Comparison of ENCODE assay signal across 8 cellular contexts in genomic region chrX:153981771-153982533, GRCh38. TPM values are rescaled to one million over a fixed set of nuclear protein-coding genes. Genes with fewer than 3 reads are reported as not detected.
DNase-seq lines count a peak whose midpoint lies in the region; ATAC-seq and TF ChIP-seq lines count a peak whose summit lies in the region.

No MANE protein-coding gene starts in this region.

- H3K27me3 ChIP-seq in CD4-positive, CD25-positive, alpha-beta regulatory T cell (ENCODE audit: control insufficient read depth, insufficient read depth, low read length), result no peaks in the 10 kb centered on the region
- no peaks in the 10 kb centered on the region for H3K27me3 ChIP-seq in PC-9 (ENCODE audit: insufficient read depth, low read depth)

- no peaks in the 10 kb centered on the region for H3K9me2 ChIP-seq in PC-9 (ENCODE audit: insufficient read depth)

- H3K4me1 Mint-ChIP-seq in CD4-positive, CD25-positive, alpha-beta regulatory T cell, result peaks cover 1 to 57% (median 12%) of the 10 kb centered on the region in 4 donors
- H3K4me1 Mint-ChIP-seq in osteocyte (ENCODE audit: unreplicated experiment), result peaks cover 16% of the 10 kb centered on the region

- BruUV-seq in PC-9 (replicated peaks; lab: Mats Ljungman, UMichigan), result no TSS peak

- no peaks in the 10 kb centered on the region for H3K36me3 ChIP-seq in CD4-positive, CD25-positive, alpha-beta regulatory T cell (ENCODE audit: control insufficient read depth, insufficient read depth, low read length)
- H3K36me3 ChIP-seq in PC-9 (ENCODE audit: low read depth), result no peaks in the 10 kb centered on the region

- H3K4me1 ChIP-seq in CD4-positive, CD25-positive, alpha-beta regulatory T cell (ENCODE audit: control insufficient read depth, insufficient read depth, low read length, poor library complexity, severe bottlenecking), result peaks cover 47% of the 10 kb centered on the region
- H3K4me1 ChIP-seq in PC-9 (replicated peaks; ENCODE audit: insufficient read depth), result no peaks in the 10 kb centered on the region

- H3K4me2 ChIP-seq in PC-9, result no peak overlapping the region

- no peak overlapping the region for H2AFZ ChIP-seq in PC-9

- POLR2A ChIA-PET in PC-9 (lab: Charles Lee; ENCODE audit: unreplicated experiment), result no interaction called here

- TF ChIP-seq CTCF in osteocyte (IDR thresholded peaks at IDR 0.05), result no peak
- TF ChIP-seq CTCF in PC-9 (conservative IDR thresholded peaks at IDR 0.05), result no peak

- ATAC-seq in CD4-positive, CD25-positive, alpha-beta regulatory T cell (ENCODE audit: low read depth in 2 of 2), result peak; percentile 12 to 26
- ATAC-seq in HG02798 (IDR thresholded peaks at IDR 0.05; ENCODE audit: poor library complexity, unreplicated experiment), result no peak

- peaks cover 0 to 1% (median 0%) of the 10 kb centered on the region in 7 donors for H3K9me3 Mint-ChIP-seq in CD4-positive, CD25-positive, alpha-beta regulatory T cell
- H3K9me3 Mint-ChIP-seq in osteocyte (ENCODE audit: unreplicated experiment), result no peaks in the 10 kb centered on the region

- intact Hi-C loops in PC-9 (cut with micrococcal nuclease; ENCODE audit: unreplicated experiment), result no loop called here

- CTCF ChIA-PET in PC-9 (lab: Charles Lee), result no interaction called here

- H3K79me2 ChIP-seq in PC-9 (ENCODE audit: low read depth), result no peaks in the 10 kb centered on the region

- no peaks in the 10 kb centered on the region for H4K20me1 ChIP-seq in PC-9 (ENCODE audit: insufficient read depth)

- H3K9me3 ChIP-seq in CD4-positive, CD25-positive, alpha-beta regulatory T cell (ENCODE audit: control insufficient read depth in 2 of 2, low read length in 2 of 2), result no peaks in the 10 kb centered on the region
- H3K9me3 ChIP-seq in PC-9 (ENCODE audit: insufficient read depth, low read depth), result no peaks in the 10 kb centered on the region

- H3K4me3 Mint-ChIP-seq in CD4-positive, CD25-positive, alpha-beta regulatory T cell, result peak overlapping the region; percentile 74 to 89 (median 84)
- no peak overlapping the region for H3K4me3 Mint-ChIP-seq in osteocyte (ENCODE audit: unreplicated experiment)

- peak overlapping the region; percentile 96 to 99 (median 96) for H3K27ac Mint-ChIP-seq in CD4-positive, CD25-positive, alpha-beta regulatory T cell
- peak overlapping the region; percentile 20 for H3K27ac Mint-ChIP-seq in osteocyte (ENCODE audit: unreplicated experiment)

- H3K27ac ChIP-seq in CD4-positive, CD25-positive, alpha-beta regulatory T cell (ENCODE audit: insufficient read depth, low read length, poor library complexity, severe bottlenecking), result peak overlapping the region; percentile 83
- H3K27ac ChIP-seq in caudate nucleus (ENCODE audit: low read depth, low read length) (peak overlapping the region; percentile 60), PC-9 (no peak overlapping the region)

- no peaks in the 10 kb centered on the region for H3F3A ChIP-seq in PC-9 (ENCODE audit: insufficient read depth, low read depth)

- DNase-seq in CD4-positive, CD25-positive, alpha-beta regulatory T cell, result peak; percentile 44 to 82 (median 51)
- DNase-seq in T-helper 1 cell, result peak; percentile 22 to 88 (median 47)
- no peak for DNase-seq in caudate nucleus (lab: John Stamatoyannopoulos, UW)
- DNase-seq in osteocyte (ENCODE audit: extremely low spot score, unreplicated experiment), result no peak
- no peak for DNase-seq in PC-9
- no peak for DNase-seq in NCI-H1092 treated with DMSO at 0.1 percent for 48 hours (lab: John Stamatoyannopoulos, UW)
- no peak for DNase-seq in COLO668 (lab: John Stamatoyannopoulos, UW; ENCODE audit: unreplicated experiment)

- no peaks in the 10 kb centered on the region for H3K36me3 Mint-ChIP-seq in CD4-positive, CD25-positive, alpha-beta regulatory T cell
- H3K36me3 Mint-ChIP-seq in osteocyte (ENCODE audit: unreplicated experiment), result peaks cover 7% of the 10 kb centered on the region

- H3K27me3 Mint-ChIP-seq in CD4-positive, CD25-positive, alpha-beta regulatory T cell, result no peaks in the 10 kb centered on the region
- no peaks in the 10 kb centered on the region for H3K27me3 Mint-ChIP-seq in osteocyte (ENCODE audit: unreplicated experiment)

- peak overlapping the region; percentile 53 for H3K4me3 ChIP-seq in CD4-positive, CD25-positive, alpha-beta regulatory T cell (ENCODE audit: low read depth, low read length)
- H3K4me3 ChIP-seq in PC-9, result no peak overlapping the region

RNA-seq across cellular contexts. Expression of gene TMEM187, which starts 9.4 kb away (rescaled TPM):
- 6.0 TPM for total RNA-seq in CD4-positive, CD25-positive, alpha-beta regulatory T cell
- 10 to 100 TPM; 16.1 to 21.0 (median 17.7) TPM for polyA plus RNA-seq in CD4-positive, CD25-positive, alpha-beta regulatory T cell
- total RNA-seq in osteocyte (19.2 and 19.3 TPM in 2 replicates), PC-9 (2021) (20.1 and 30.8 TPM in 2 replicates)

RNA-seq across cellular contexts. Expression of gene HCFC1, which starts 10.3 kb away (rescaled TPM):
- total RNA-seq in CD4-positive, CD25-positive, alpha-beta regulatory T cell, result 71.6 TPM
- polyA plus RNA-seq in CD4-positive, CD25-positive, alpha-beta regulatory T cell, result 1 to 10 TPM; 3.0 to 4.3 (median 3.6) TPM
- 73.7 and 74.8 TPM in 2 replicates for total RNA-seq in osteocyte
- total RNA-seq in PC-9 (2021), result 67.1 and 79.9 TPM in 2 replicates

RNA-seq across cellular contexts. Expression of gene RENBP, which starts 37.5 kb away (rescaled TPM):
- total RNA-seq in CD4-positive, CD25-positive, alpha-beta regulatory T cell, result 15.3 TPM
- 1 to 10 TPM in 2 of 4 donors, under 1 TPM in 2; 0.62 to 1.9 (median 1.1) TPM for polyA plus RNA-seq in CD4-positive, CD25-positive, alpha-beta regulatory T cell
- 18.7 and 18.9 TPM in 2 replicates for total RNA-seq in osteocyte
- total RNA-seq in PC-9 (2021), result 6.8 and 6.9 TPM in 2 replicates

RNA-seq across cellular contexts. Expression of gene IRAK1, which starts 37.8 kb away (rescaled TPM):
- 64.7 TPM for total RNA-seq in CD4-positive, CD25-positive, alpha-beta regulatory T cell
- 10 to 100 TPM; 23.7 to 29.5 (median 26.0) TPM for polyA plus RNA-seq in CD4-positive, CD25-positive, alpha-beta regulatory T cell
- total RNA-seq in osteocyte, result 72.4 and 74.2 TPM in 2 replicates
- 317 and 364 TPM in 2 replicates for total RNA-seq in PC-9 (2021)

RNA-seq across cellular contexts. Expression of gene NAA10, which starts 47.1 kb away (rescaled TPM):
- total RNA-seq in CD4-positive, CD25-positive, alpha-beta regulatory T cell, result 70.0 TPM
- 10 to 100 TPM; 72.4 to 99.8 (median 82.3) TPM for polyA plus RNA-seq in CD4-positive, CD25-positive, alpha-beta regulatory T cell
- total RNA-seq in osteocyte (94.1 and 96.6 TPM in 2 replicates), PC-9 (2021) (181 and 189 TPM in 2 replicates)

Comparison
In these comparisons a context has a peak if more than half of its experiments do, and no peak if none do; other contexts are left out.
1. DNase-seq: peak in CD4-positive, CD25-positive, alpha-beta regulatory T cell (3 of 3) and T-helper 1 cell (5 of 5); none in caudate nucleus (0 of 61), osteocyte (single experiment), PC-9 (0 of 2), NCI-H1092 treated with DMSO at 0.1 percent for 48 hours (single experiment) and COLO668 (single experiment).